1 cellular context compared by ENCODE assay signal in the genomic region with DNA sequence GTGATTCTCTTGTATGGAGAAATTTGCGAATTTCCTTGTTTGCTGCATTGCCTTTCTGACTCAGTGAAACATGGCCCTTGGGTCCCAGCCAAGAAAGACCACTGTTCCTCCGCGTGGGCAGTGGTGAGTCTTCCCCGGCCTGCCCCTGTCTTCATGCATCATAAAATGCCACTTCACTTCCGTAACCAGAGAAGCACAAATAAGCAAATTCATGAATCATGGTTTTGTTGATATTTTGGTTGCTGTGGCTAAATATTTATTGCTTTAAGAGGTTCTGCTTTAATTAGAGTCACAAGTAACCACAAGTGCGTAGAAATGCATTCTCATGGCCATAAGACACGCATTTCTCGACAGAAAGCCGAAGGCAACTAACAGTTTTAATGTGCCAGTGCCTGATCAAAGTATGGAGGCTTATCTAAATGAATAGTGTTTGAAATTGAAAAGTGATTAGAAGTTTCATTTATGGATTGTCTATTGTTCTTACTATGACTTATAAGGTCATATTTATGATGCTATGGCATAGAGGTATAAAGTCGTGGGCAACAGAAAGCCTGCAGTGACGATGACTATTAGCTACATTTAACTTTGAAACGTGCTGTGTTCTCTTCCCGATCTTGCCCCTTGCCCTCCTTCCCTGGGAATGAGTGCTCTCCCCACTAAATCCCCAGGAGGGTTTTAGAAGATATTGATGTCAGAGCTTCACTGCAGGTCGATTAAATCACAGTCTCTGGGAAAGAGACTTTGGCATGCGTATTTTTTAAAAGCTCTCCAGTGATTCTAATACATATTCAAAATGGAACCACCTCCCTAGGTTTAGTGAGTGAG.
TF ChIP-seq lines count a peak whose summit lies in the region.

No MANE protein-coding gene starts in this region.

TF ChIP-seq in HEK293, 187 proteins besides CTCF, POLR2A, EP300 and RAD21 (continued from another document and continues in another):
- TF ChIP-seq, protein P1, sequence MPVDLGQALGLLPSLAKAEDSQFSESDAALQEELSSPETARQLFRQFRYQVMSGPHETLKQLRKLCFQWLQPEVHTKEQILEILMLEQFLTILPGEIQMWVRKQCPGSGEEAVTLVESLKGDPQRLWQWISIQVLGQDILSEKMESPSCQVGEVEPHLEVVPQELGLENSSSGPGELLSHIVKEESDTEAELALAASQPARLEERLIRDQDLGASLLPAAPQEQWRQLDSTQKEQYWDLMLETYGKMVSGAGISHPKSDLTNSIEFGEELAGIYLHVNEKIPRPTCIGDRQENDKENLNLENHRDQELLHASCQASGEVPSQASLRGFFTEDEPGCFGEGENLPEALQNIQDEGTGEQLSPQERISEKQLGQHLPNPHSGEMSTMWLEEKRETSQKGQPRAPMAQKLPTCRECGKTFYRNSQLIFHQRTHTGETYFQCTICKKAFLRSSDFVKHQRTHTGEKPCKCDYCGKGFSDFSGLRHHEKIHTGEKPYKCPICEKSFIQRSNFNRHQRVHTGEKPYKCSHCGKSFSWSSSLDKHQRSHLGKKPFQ (tag by site-specific recombination; IDR thresholded peaks at IDR 0.05) = 0 out of 2 replicates have a peak, but pooled peaks have one; percentile 13
- TF ChIP-seq ZSCAN23 (tag by site-specific recombination; IDR thresholded peaks at IDR 0.05) (peak; percentile 88), ZBTB17 (tag by site-specific recombination; IDR thresholded peaks at IDR 0.05) (peak; percentile 85), ZFHX2 (tag by site-specific recombination; conservative IDR thresholded peaks at IDR 0.05) (peak; percentile 84), ZNF561 (tag by site-specific recombination; IDR thresholded peaks at IDR 0.05; ENCODE audit: borderline replicate concordance) (peak; percentile 58; the same call in 1 of the 2 replicates), ZNF324 (tag by site-specific recombination; IDR thresholded peaks at IDR 0.05) (peak; percentile 85), ZNF670 (tag by site-specific recombination; IDR thresholded peaks at IDR 0.05; ENCODE audit: low read depth) (no peak), ZNF221 (tag by site-specific recombination; IDR thresholded peaks at IDR 0.05; ENCODE audit: borderline replicate concordance) (no peak), ZNF10 (tag by site-specific recombination; IDR thresholded peaks at IDR 0.05) (peak; percentile 60; the same call in 1 of the 2 replicates), ZNF423 (tag by site-specific recombination; IDR thresholded peaks at IDR 0.05) (no peak), ZBTB7A (tag by site-specific recombination; IDR thresholded peaks at IDR 0.05; ENCODE audit: low read depth) (0 out of 2 replicates have a peak, but pooled peaks have one; percentile 70), ZNF391 (tag by site-specific recombination; IDR thresholded peaks at IDR 0.05; ENCODE audit: borderline replicate concordance, low read depth) (peak; percentile 88), ZBTB21 (tag by site-specific recombination; IDR thresholded peaks at IDR 0.05) (peak; percentile 80), ZBTB20 (tag by site-specific recombination; IDR thresholded peaks at IDR 0.05) (peak; percentile 50), ZNF416 (tag by site-specific recombination; IDR thresholded peaks at IDR 0.05) (no peak), ZNF24 (tag by site-specific recombination; IDR thresholded peaks at IDR 0.05) (peak; percentile 98), KLF10 (tag by site-specific recombination; IDR thresholded peaks at IDR 0.05) (peak; percentile 87), ZFP37 (tag by site-specific recombination; IDR thresholded peaks at IDR 0.05) (no peak), FEZF1 (tag by site-specific recombination; IDR thresholded peaks at IDR 0.05) (peak; percentile 77), ZNF660 (tag by site-specific recombination; IDR thresholded peaks at IDR 0.05) (peak; percentile 52; the same call in 1 of the 2 replicates), KLF7 (tag by site-specific recombination; IDR thresholded peaks at IDR 0.05; ENCODE audit: borderline replicate concordance) (0 out of 2 replicates have a peak, but pooled peaks have one; percentile 43), KLF1 (tag by site-specific recombination; IDR thresholded peaks at IDR 0.05) (no peak), SP3 (tag by site-specific recombination; IDR thresholded peaks at IDR 0.05) (peak; percentile 73)
- TF ChIP-seq, protein P2, sequence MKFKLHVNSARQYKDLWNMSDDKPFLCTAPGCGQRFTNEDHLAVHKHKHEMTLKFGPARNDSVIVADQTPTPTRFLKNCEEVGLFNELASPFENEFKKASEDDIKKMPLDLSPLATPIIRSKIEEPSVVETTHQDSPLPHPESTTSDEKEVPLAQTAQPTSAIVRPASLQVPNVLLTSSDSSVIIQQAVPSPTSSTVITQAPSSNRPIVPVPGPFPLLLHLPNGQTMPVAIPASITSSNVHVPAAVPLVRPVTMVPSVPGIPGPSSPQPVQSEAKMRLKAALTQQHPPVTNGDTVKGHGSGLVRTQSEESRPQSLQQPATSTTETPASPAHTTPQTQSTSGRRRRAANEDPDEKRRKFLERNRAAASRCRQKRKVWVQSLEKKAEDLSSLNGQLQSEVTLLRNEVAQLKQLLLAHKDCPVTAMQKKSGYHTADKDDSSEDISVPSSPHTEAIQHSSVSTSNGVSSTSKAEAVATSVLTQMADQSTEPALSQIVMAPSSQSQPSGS (tag by site-specific recombination; IDR thresholded peaks at IDR 0.05; ENCODE audit: low read depth) = 0 out of 2 replicates have a peak, but pooled peaks have one; percentile 39
- TF ChIP-seq, protein P3, sequence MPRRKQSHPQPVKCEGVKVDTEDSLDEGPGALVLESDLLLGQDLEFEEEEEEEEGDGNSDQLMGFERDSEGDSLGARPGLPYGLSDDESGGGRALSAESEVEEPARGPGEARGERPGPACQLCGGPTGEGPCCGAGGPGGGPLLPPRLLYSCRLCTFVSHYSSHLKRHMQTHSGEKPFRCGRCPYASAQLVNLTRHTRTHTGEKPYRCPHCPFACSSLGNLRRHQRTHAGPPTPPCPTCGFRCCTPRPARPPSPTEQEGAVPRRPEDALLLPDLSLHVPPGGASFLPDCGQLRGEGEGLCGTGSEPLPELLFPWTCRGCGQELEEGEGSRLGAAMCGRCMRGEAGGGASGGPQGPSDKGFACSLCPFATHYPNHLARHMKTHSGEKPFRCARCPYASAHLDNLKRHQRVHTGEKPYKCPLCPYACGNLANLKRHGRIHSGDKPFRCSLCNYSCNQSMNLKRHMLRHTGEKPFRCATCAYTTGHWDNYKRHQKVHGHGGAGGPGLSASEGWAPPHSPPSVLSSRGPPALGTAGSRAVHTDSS (tag by site-specific recombination; IDR thresholded peaks at IDR 0.05) = 0 out of 2 replicates have a peak, but pooled peaks have one; percentile 32
- TF ChIP-seq, protein P4, sequence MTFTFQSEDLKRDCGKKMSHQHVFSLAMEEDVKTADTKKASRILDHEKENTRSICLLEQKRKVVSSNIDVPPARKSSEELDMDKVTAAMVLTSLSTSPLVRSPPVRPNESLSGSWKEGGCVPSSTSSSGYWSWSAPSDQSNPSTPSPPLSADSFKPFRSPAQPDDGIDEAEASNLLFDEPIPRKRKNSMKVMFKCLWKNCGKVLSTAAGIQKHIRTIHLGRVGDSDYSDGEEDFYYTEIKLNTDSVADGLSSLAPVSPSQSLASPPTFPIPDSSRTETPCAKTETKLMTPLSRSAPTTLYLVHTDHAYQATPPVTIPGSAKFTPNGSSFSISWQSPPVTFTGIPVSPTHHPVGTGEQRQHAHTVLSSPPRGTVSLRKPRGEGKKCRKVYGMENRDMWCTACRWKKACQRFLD (tag by site-specific recombination; IDR thresholded peaks at IDR 0.05) = no peak
- TF ChIP-seq, protein P5, sequence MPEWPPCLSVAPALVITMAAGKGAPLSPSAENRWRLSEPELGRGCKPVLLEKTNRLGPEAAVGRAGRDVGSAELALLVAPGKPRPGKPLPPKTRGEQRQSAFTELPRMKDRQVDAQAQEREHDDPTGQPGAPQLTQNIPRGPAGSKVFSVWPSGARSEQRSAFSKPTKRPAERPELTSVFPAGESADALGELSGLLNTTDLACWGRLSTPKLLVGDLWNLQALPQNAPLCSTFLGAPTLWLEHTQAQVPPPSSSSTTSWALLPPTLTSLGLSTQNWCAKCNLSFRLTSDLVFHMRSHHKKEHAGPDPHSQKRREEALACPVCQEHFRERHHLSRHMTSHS (tag by site-specific recombination; IDR thresholded peaks at IDR 0.05) = peak; percentile 59; the same call in 1 of the 2 replicates
- TF ChIP-seq, protein P6, sequence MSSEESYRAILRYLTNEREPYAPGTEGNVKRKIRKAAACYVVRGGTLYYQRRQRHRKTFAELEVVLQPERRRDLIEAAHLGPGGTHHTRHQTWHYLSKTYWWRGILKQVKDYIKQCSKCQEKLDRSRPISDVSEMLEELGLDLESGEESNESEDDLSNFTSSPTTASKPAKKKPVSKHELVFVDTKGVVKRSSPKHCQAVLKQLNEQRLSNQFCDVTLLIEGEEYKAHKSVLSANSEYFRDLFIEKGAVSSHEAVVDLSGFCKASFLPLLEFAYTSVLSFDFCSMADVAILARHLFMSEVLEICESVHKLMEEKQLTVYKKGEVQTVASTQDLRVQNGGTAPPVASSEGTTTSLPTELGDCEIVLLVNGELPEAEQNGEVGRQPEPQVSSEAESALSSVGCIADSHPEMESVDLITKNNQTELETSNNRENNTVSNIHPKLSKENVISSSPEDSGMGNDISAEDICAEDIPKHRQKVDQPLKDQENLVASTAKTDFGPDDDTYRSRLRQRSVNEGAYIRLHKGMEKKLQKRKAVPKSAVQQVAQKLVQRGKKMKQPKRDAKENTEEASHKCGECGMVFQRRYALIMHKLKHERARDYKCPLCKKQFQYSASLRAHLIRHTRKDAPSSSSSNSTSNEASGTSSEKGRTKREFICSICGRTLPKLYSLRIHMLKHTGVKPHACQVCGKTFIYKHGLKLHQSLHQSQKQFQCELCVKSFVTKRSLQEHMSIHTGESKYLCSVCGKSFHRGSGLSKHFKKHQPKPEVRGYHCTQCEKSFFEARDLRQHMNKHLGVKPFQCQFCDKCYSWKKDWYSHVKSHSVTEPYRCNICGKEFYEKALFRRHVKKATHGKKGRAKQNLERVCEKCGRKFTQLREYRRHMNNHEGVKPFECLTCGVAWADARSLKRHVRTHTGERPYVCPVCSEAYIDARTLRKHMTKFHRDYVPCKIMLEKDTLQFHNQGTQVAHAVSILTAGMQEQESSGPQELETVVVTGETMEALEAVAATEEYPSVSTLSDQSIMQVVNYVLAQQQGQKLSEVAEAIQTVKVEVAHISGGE (tag by site-specific recombination; conservative IDR thresholded peaks at IDR 0.05; ENCODE audit: low read depth) = peak; percentile 35; the same call in 1 of the 2 replicates
- TF ChIP-seq, protein P7, sequence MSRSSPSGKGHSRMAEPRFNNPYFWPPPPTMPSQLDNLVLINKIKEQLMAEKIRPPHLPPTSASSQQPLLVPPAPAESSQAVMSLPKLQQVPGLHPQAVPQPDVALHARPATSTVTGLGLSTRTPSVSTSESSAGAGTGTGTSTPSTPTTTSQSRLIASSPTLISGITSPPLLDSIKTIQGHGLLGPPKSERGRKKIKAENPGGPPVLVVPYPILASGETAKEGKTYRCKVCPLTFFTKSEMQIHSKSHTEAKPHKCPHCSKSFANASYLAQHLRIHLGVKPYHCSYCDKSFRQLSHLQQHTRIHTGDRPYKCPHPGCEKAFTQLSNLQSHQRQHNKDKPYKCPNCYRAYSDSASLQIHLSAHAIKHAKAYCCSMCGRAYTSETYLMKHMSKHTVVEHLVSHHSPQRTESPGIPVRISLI (tag by site-specific recombination; IDR thresholded peaks at IDR 0.05) = peak; percentile 81
- TF ChIP-seq, protein P8, sequence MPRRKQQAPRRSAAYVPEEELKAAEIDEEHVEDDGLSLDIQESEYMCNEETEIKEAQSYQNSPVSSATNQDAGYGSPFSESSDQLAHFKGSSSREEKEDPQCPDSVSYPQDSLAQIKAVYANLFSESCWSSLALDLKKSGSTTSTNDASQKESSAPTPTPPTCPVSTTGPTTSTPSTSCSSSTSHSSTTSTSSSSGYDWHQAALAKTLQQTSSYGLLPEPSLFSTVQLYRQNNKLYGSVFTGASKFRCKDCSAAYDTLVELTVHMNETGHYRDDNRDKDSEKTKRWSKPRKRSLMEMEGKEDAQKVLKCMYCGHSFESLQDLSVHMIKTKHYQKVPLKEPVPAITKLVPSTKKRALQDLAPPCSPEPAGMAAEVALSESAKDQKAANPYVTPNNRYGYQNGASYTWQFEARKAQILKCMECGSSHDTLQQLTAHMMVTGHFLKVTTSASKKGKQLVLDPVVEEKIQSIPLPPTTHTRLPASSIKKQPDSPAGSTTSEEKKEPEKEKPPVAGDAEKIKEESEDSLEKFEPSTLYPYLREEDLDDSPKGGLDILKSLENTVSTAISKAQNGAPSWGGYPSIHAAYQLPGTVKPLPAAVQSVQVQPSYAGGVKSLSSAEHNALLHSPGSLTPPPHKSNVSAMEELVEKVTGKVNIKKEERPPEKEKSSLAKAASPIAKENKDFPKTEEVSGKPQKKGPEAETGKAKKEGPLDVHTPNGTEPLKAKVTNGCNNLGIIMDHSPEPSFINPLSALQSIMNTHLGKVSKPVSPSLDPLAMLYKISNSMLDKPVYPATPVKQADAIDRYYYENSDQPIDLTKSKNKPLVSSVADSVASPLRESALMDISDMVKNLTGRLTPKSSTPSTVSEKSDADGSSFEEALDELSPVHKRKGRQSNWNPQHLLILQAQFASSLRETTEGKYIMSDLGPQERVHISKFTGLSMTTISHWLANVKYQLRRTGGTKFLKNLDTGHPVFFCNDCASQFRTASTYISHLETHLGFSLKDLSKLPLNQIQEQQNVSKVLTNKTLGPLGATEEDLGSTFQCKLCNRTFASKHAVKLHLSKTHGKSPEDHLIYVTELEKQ (tag by site-specific recombination; IDR thresholded peaks at IDR 0.05; ENCODE audit: borderline replicate concordance) = peak; percentile 99
- TF ChIP-seq, protein P9, sequence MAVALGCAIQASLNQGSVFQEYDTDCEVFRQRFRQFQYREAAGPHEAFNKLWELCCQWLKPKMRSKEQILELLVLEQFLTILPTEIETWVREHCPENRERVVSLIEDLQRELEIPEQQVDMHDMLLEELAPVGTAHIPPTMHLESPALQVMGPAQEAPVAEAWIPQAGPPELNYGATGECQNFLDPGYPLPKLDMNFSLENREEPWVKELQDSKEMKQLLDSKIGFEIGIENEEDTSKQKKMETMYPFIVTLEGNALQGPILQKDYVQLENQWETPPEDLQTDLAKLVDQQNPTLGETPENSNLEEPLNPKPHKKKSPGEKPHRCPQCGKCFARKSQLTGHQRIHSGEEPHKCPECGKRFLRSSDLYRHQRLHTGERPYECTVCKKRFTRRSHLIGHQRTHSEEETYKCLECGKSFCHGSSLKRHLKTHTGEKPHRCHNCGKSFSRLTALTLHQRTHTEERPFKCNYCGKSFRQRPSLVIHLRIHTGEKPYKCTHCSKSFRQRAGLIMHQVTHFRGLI (tag by site-specific recombination; IDR thresholded peaks at IDR 0.05) = no peak; the same call in 1 of the 2 replicates
- TF ChIP-seq, protein P10, sequence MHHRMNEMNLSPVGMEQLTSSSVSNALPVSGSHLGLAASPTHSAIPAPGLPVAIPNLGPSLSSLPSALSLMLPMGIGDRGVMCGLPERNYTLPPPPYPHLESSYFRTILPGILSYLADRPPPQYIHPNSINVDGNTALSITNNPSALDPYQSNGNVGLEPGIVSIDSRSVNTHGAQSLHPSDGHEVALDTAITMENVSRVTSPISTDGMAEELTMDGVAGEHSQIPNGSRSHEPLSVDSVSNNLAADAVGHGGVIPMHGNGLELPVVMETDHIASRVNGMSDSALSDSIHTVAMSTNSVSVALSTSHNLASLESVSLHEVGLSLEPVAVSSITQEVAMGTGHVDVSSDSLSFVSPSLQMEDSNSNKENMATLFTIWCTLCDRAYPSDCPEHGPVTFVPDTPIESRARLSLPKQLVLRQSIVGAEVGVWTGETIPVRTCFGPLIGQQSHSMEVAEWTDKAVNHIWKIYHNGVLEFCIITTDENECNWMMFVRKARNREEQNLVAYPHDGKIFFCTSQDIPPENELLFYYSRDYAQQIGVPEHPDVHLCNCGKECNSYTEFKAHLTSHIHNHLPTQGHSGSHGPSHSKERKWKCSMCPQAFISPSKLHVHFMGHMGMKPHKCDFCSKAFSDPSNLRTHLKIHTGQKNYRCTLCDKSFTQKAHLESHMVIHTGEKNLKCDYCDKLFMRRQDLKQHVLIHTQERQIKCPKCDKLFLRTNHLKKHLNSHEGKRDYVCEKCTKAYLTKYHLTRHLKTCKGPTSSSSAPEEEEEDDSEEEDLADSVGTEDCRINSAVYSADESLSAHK (tag by site-specific recombination; IDR thresholded peaks at IDR 0.05) = peak; percentile 71
